Comparison of ENCODE assay signal across 12 cellular contexts in genomic region chr10:73553316-73553715, GRCh38. TPM values are rescaled to one million over a fixed set of nuclear protein-coding genes. Genes with fewer than 3 reads are reported as not detected.
DNase-seq lines count a peak whose midpoint lies in the region; ATAC-seq and TF ChIP-seq lines count a peak whose summit lies in the region.
"Had no signal": no experiment of that assay in that cellular context is flagged by ENCODE, and none has a peak within 500 bp of the region (broad histone marks: within the 10 kb centered on the region; RNA-seq: fewer than 3 reads in every experiment).

No MANE protein-coding gene starts in this region.

- H3K79me2 ChIP-seq in PC-3 (ENCODE audit: low read length) = no peaks in the 10 kb centered on the region

- CTCF ChIA-PET in PC-3 (lab: Charles Lee) = interaction anchor here (0.7 kb wide), 1 partner anchor 191 kb away, joined by 3 read pairs; no protein-coding TSS in a partner anchor

- H2AFZ ChIP-seq in PC-3 (ENCODE audit: low read length) = no peak overlapping the region

- intact Hi-C loops in PC-3 (cut with micrococcal nuclease) (no loop called here), dorsolateral prefrontal cortex (cut with DNase I) (loop anchor here (2.0 to 5.0 kb wide), 2 partner anchors 33 to 39 kb away; partner anchors contain the start of gene USP54 (in 1 of the 2)), stomach (cut with DNase I; ENCODE audit: low total_unique reads) (no loop called here)

- no peaks in the 10 kb centered on the region for H3K9me3 ChIP-seq in PC-3 (ENCODE audit: low read length)
- H3K9me3 ChIP-seq in mesodermal cell (ENCODE audit: control insufficient read depth, low read length) = no peaks in the 10 kb centered on the region
- H3K9me3 ChIP-seq in stomach = no peaks in the 10 kb centered on the region

- H3K9me2 ChIP-seq in PC-3 (replicated peaks; ENCODE audit: low read length) = no peaks in the 10 kb centered on the region

- no peaks in the 10 kb centered on the region for H3F3A ChIP-seq in PC-3 (ENCODE audit: low read length, unreplicated experiment)

- H3K4me1 ChIP-seq in PC-3 (ENCODE audit: insufficient read depth, low read length) (no peaks in the 10 kb centered on the region), mesodermal cell (ENCODE audit: control insufficient read depth, insufficient read depth, low read length, poor library complexity, severe bottlenecking) (no peaks in the 10 kb centered on the region), stomach (peaks cover 10 to 34% (median 20%) of the 10 kb centered on the region in 4 donors)

- no peak for TF ChIP-seq POLR2A in stomach (IDR thresholded peaks at IDR 0.05)

- no peak overlapping the region for H3K4me3 ChIP-seq in PC-3 (ENCODE audit: low read length)
- H3K4me3 ChIP-seq in dorsolateral prefrontal cortex = peak overlapping the region in 32 of 59 donors; percentile 1 to 46 (median 18)
- no peak overlapping the region for H3K4me3 ChIP-seq in mesodermal cell (ENCODE audit: extremely low read depth, insufficient read depth, low read length, poor library complexity, severe bottlenecking)
- H3K4me3 ChIP-seq in stomach = no peak overlapping the region
- no peak overlapping the region for H3K4me3 ChIP-seq in coronary artery

- H3K27me3 ChIP-seq in PC-3 (ENCODE audit: low read length) (no peaks in the 10 kb centered on the region), dorsolateral prefrontal cortex (no peaks in the 10 kb centered on the region), stomach (no peaks in the 10 kb centered on the region)

- whole genome bisulfite sequencing in mesodermal cell (ENCODE audit: insufficient coverage in 2 of 2), 2 experiments = 75% methylated on average over 1 of the region's 1 CpG; no CpG with 5 or more reads in 1 of the 2 experiments
- 83 to 100% (median 92%) methylated on average over 1 of the region's 1 CpG for WGBS in stomach, 5 donors

- H3K27ac ChIP-seq in PC-3 (ENCODE audit: low read length) = no peak overlapping the region
- peak overlapping the region; percentile 80 to 99 (median 96) for H3K27ac ChIP-seq in dorsolateral prefrontal cortex
- peak overlapping the region; percentile 43 for H3K27ac ChIP-seq in mesodermal cell (ENCODE audit: low read depth, low read length, severe bottlenecking)
- H3K27ac ChIP-seq in stomach = peak overlapping the region; percentile 12 to 64 (median 37)
- no peak overlapping the region for H3K27ac ChIP-seq in coronary artery

- TF ChIP-seq EP300 in stomach (IDR thresholded peaks at IDR 0.05) = no peak

- no peak for DNase-seq in PC-3
- DNase-seq in dorsolateral prefrontal cortex = peak; percentile 44 to 94 (median 84)
- DNase-seq in stomach = no peak
- no peak for DNase-seq in coronary artery (ENCODE audit: low spot score)
- DNase-seq: activated naive CD4-positive, alpha-beta T cell treated with anti-CD3 and anti-CD28 coated beads, Interleukin-2, amount 50 U/mL, for 16 hours; NCI-H1092; stimulated activated naive CD4-positive, alpha-beta T cell; T-cell had no signal

- POLR2A ChIA-PET in PC-3 (lab: Charles Lee; ENCODE audit: unreplicated experiment) = no interaction called here

- no peak overlapping the region for H3K4me2 ChIP-seq in PC-3 (ENCODE audit: low read length)

- no peak for TF ChIP-seq CTCF in PC-3 (conservative IDR thresholded peaks at IDR 0.05; ENCODE audit: low read depth, low read length)
- peak in 6 of 56 donors; percentile 6 to 25 (median 12) for TF ChIP-seq CTCF in dorsolateral prefrontal cortex (IDR thresholded peaks at IDR 0.05 in 54 of 56, conservative IDR thresholded peaks at IDR 0.05 in 2 of 56; ENCODE audit: low read depth in 1 of 56, partially characterized antibody in 56 of 56)
- no peak for TF ChIP-seq CTCF in stomach (IDR thresholded peaks at IDR 0.05)
- TF ChIP-seq CTCF in coronary artery (IDR thresholded peaks at IDR 0.05) = no peak

- BruUV-seq in PC-3 (replicated peaks; lab: Mats Ljungman, UMichigan) = no TSS peak

- no peaks in the 10 kb centered on the region; the same call in none of the 2 replicates for H3K36me3 ChIP-seq in PC-3 (ENCODE audit: low read depth, low read length)
- peaks cover 11% of the 10 kb centered on the region for H3K36me3 ChIP-seq in mesodermal cell (ENCODE audit: control insufficient read depth, insufficient read depth, low read length)
- peaks cover 0 to 10% (median 7%) of the 10 kb centered on the region in 4 donors for H3K36me3 ChIP-seq in stomach

- H3K9ac ChIP-seq in PC-3 (ENCODE audit: low read length) = no peak overlapping the region

- ATAC-seq in PC-3 (peak; percentile 32; the same call in 1 of the 2 replicates), GM19351 (IDR thresholded peaks at IDR 0.05; ENCODE audit: unreplicated experiment) (no peak), GM21717 (IDR thresholded peaks at IDR 0.05; ENCODE audit: unreplicated experiment) (no peak), GM21723 (IDR thresholded peaks at IDR 0.05; ENCODE audit: unreplicated experiment) (no peak)
- ATAC-seq: T-cell had no signal

- H4K20me1 ChIP-seq in PC-3 (ENCODE audit: low read length) = no peaks in the 10 kb centered on the region

RNA-seq across cellular contexts. Expression of gene USP54, which starts 37.8 kb away (rescaled TPM):
- total RNA-seq in PC-3 (2014; rRNA removed) (40.5 and 43.7 TPM in 2 replicates), dorsolateral prefrontal cortex (100 to 1,000 TPM in 119 of 120 experiments, 10 to 100 TPM in 1; 91.9 to 623 (median 231) TPM), stomach (100 to 1,000 TPM in 4 of 5 donors, 10 to 100 TPM in 1; 33.0 to 369 (median 112) TPM)
- 22.5 TPM for polyA plus RNA-seq in mesodermal cell (2013, experiment 1 of 2)
- 17.5 TPM for polyA plus RNA-seq in mesodermal cell (2013, experiment 2 of 2)
- polyA plus RNA-seq in stomach = 10 to 100 TPM in 2 of 3 donors, 1 to 10 TPM in 1; 7.3 to 17.3 (median 11.1) TPM

RNA-seq across cellular contexts. Expression of gene PPP3CB, which starts 57.5 kb away (rescaled TPM):
- total RNA-seq in PC-3 (2014; rRNA removed) (43.8 and 66.5 TPM in 2 replicates), dorsolateral prefrontal cortex (100 to 1,000 TPM in 109 of 120 experiments, 10 to 100 TPM in 11; 64.9 to 242 (median 161) TPM), stomach (10 to 100 TPM; 12.5 to 77.1 (median 43.3) TPM)
- 42.2 TPM for polyA plus RNA-seq in mesodermal cell (2013, experiment 1 of 2)
- polyA plus RNA-seq in mesodermal cell (2013, experiment 2 of 2) = 45.2 TPM
- polyA plus RNA-seq in stomach = 10 to 100 TPM; 23.2 to 29.0 (median 24.4) TPM

Comparison
In these comparisons a context has a peak if more than half of its experiments do, and no peak if none do; other contexts are left out.
1. DNase-seq: peak in dorsolateral prefrontal cortex (10 of 10); none in PC-3 (single experiment), stomach (single experiment) and coronary artery (single experiment).
2. H3K27ac ChIP-seq: peak in dorsolateral prefrontal cortex (59 of 59), mesodermal cell (single experiment) and stomach (5 of 5); none in PC-3 (single experiment) and coronary artery (0 of 2).
3. H3K4me3 ChIP-seq: peak in dorsolateral prefrontal cortex (32 of 59); none in PC-3 (single experiment), mesodermal cell (single experiment), stomach (0 of 4) and coronary artery (single experiment).
4. intact Hi-C loops: an anchor here in dorsolateral prefrontal cortex (2.0 to 5.0 kb wide); none called in PC-3 and stomach.